10 cellular contexts compared by ENCODE assay signal in the genomic region with DNA sequence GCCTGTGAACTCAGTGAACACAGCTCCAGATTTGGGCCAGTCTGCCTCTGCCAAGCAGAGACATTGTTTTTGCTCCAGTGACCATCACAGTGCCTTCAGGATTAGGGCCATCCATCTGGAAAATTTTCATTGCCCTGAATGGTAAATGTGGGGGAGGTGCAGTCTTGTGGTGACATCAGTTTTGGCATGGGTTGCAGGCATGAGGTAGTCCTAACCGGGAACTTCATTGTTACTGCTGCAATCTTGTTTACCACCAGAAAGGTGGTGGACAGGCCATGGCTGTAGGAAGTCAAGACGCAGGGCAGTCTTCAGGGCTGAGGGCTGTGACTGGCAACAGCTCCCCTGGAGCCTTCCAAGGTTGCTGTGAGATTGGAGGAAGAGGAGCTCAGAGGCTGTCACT. TPM values are rescaled to one million over a fixed set of nuclear protein-coding genes. Genes with fewer than 3 reads are reported as not detected.
DNase-seq lines count a peak whose midpoint lies in the region; ATAC-seq, FAIRE-seq and TF ChIP-seq lines count a peak whose summit lies in the region.
"Had no signal": no experiment of that assay in that cellular context is flagged by ENCODE, and none has a peak within 500 bp of the region (broad histone marks: within the 10 kb centered on the region; RNA-seq: fewer than 3 reads in every experiment).

No MANE protein-coding gene starts in this region.

- H3K36me3 ChIP-seq in GM23248 (ENCODE audit: low read depth) (no peaks in the 10 kb centered on the region), stomach smooth muscle (ENCODE audit: control insufficient read depth in 2 of 2, insufficient read depth in 2 of 2, low read length in 2 of 2) (no peaks in the 10 kb centered on the region), Caco-2 (ENCODE audit: control insufficient read depth, insufficient read depth, low read length) (no peaks in the 10 kb centered on the region; the same call in 1 of the 2 replicates)

- BruUV-seq in Caco-2 (replicated peaks; lab: Mats Ljungman, UMichigan): no TSS peak

- peaks cover 1% of the 10 kb centered on the region for H3K4me1 Mint-ChIP-seq in Caco-2 (ENCODE audit: low read depth, unreplicated experiment)

- no peak overlapping the region for H2AFZ ChIP-seq in GM23248

- H3K79me2 ChIP-seq in GM23248 (ENCODE audit: insufficient read depth): peaks cover 5% of the 10 kb centered on the region

- 29 to 47% methylated on average over 2 of the region's 2 CpGs for WGBS in GM23248 (ENCODE audit: low coverage in 1 of 2, low lambda C conversion rate in 2 of 2, missing lambda C conversion rate in 2 of 2), 2 experiments

- POLR2A ChIA-PET in Caco-2 (lab: Charles Lee): no interaction called here

- H3K4me1 ChIP-seq in GM23248 (ENCODE audit: insufficient read depth) (0 out of 2 replicates have a peak, but pooled peaks cover 5% of the 10 kb centered on the region), stomach smooth muscle (ENCODE audit: control insufficient read depth, insufficient read depth, low read length) (peaks cover 22% of the 10 kb centered on the region), Caco-2 (peaks cover 9% of the 10 kb centered on the region)

- in situ Hi-C loops in GM23248 (cut with MboI) (no loop called here), astrocyte of the spinal cord (cut with HindIII; ENCODE audit: low sequenced_read_pairs) (no loop called here)

- DNase-seq in GM23248 (peak; percentile 69), astrocyte of the spinal cord (ENCODE audit: low read depth, low spot score) (peak; percentile 63), Caco-2 (no peak), NCI-H524 treated with DMSO at 0.1 percent for 48 hours (lab: John Stamatoyannopoulos, UW) (no peak)
- no peak for DNase-seq in stimulated activated CD4-positive, alpha-beta T cell treated with anti-CD3 and anti-CD28 coated beads, Interleukin-15, amount 100 ng/mL, for 24 hours
- DNase-seq: activated CD4-positive, alpha-beta T cell treated with anti-CD3 and anti-CD28 coated beads, Interleukin-2, amount 50 U/mL, for 48 hours; H9 had no signal

- TF ChIP-seq CTCF in astrocyte of the spinal cord (IDR thresholded peaks at IDR 0.05; ENCODE audit: low read depth, low read length): no peak
- TF ChIP-seq CTCF in Caco-2 (IDR thresholded peaks at IDR 0.05; ENCODE audit: insufficient read depth in 1 of 2, low read depth in 1 of 2, low read length in 1 of 2, severe bottlenecking in 1 of 2, unreplicated experiment in 1 of 2): no peak

- CTCF ChIA-PET in Caco-2 (lab: Charles Lee): no interaction called here

- H3K9me2 ChIP-seq in GM23248 (ENCODE audit: insufficient read depth): no peaks in the 10 kb centered on the region

- no peaks in the 10 kb centered on the region for H3F3A ChIP-seq in GM23248 (ENCODE audit: insufficient read depth)

- peak; percentile 9 for FAIRE-seq in islet of Langerhans (lab: Jason Lieb, UNC)

- H3K27me3 ChIP-seq in GM23248 (replicated peaks; ENCODE audit: insufficient read depth) (no peaks in the 10 kb centered on the region), stomach smooth muscle (ENCODE audit: control insufficient read depth in 1 of 2, insufficient read depth in 2 of 2, low read length in 2 of 2) (no peaks in the 10 kb centered on the region), Caco-2 (replicated peaks; ENCODE audit: control insufficient read depth, insufficient read depth, low read length) (no peaks in the 10 kb centered on the region)

- H3K9me3 ChIP-seq in GM23248 (ENCODE audit: low read depth) (no peaks in the 10 kb centered on the region), stomach smooth muscle (ENCODE audit: control insufficient read depth in 2 of 2, low read length in 2 of 2) (no peaks in the 10 kb centered on the region), Caco-2 (no peaks in the 10 kb centered on the region)

- H4K20me1 ChIP-seq in GM23248 (ENCODE audit: insufficient read depth): no peaks in the 10 kb centered on the region

- intact Hi-C loops in Caco-2 (cut with micrococcal nuclease; ENCODE audit: unreplicated experiment): no loop called here

- ATAC-seq in GM21390 (IDR thresholded peaks at IDR 0.05; ENCODE audit: unreplicated experiment): no peak

- H3K4me3 ChIP-seq in GM23248 (no peak overlapping the region), astrocyte of the spinal cord (ENCODE audit: low read depth, low read length) (no peak overlapping the region), stomach smooth muscle (ENCODE audit: low read length in 2 of 2) (no peak overlapping the region), Caco-2 (ENCODE audit: low read depth, low read length) (no peak overlapping the region)

- H3K4me3 Mint-ChIP-seq in Caco-2 (ENCODE audit: unreplicated experiment): no peak overlapping the region
- H3K4me3 Mint-ChIP-seq: H9 had no signal

- H3K27me3 Mint-ChIP-seq in Caco-2 (ENCODE audit: insufficient read depth, unreplicated experiment): no peaks in the 10 kb centered on the region

- no peaks in the 10 kb centered on the region for H3K36me3 Mint-ChIP-seq in Caco-2 (ENCODE audit: insufficient read depth, unreplicated experiment)

- H3K9ac ChIP-seq in GM23248 (no peak overlapping the region), stomach smooth muscle (ENCODE audit: low read length in 2 of 2) (no peak overlapping the region)

- H3K9me3 Mint-ChIP-seq in Caco-2 (ENCODE audit: unreplicated experiment): no peaks in the 10 kb centered on the region
- H3K9me3 Mint-ChIP-seq: H9 had no signal

- no peak overlapping the region for H3K4me2 ChIP-seq in GM23248 (ENCODE audit: unreplicated experiment)

- no peak overlapping the region for H3K27ac ChIP-seq in GM23248
- peak overlapping the region; percentile 37 for H3K27ac ChIP-seq in stomach smooth muscle (ENCODE audit: low read length)

- no peak overlapping the region for H3K27ac Mint-ChIP-seq in Caco-2 (ENCODE audit: unreplicated experiment)

RNA-seq across cellular contexts. Expression of gene SPATA13, which starts 55.2 kb away (rescaled TPM):
- 4.6 and 7.6 TPM in 2 replicates for total RNA-seq in GM23248 (2014; rRNA removed; shearing (Covaris generic))
- polyA plus RNA-seq in GM23248 (2016; fragmentation: Nextera tagmentation; extraction: Ambion mirVana): 2.4 and 4.1 TPM in 2 replicates
- total RNA-seq in Caco-2 (2022): 10.1 and 10.5 TPM in 2 replicates

Comparison
In these comparisons a context has a peak if more than half of its experiments do, and no peak if none do; other contexts are left out.
1. DNase-seq: peak in GM23248 (single experiment) and astrocyte of the spinal cord (single experiment); none in Caco-2 (0 of 2), stimulated activated CD4-positive, alpha-beta T cell treated with anti-CD3 and anti-CD28 coated beads, Interleukin-15, amount 100 ng/mL, for 24 hours (single experiment) and NCI-H524 treated with DMSO at 0.1 percent for 48 hours (single experiment).